In the genomic region with DNA sequence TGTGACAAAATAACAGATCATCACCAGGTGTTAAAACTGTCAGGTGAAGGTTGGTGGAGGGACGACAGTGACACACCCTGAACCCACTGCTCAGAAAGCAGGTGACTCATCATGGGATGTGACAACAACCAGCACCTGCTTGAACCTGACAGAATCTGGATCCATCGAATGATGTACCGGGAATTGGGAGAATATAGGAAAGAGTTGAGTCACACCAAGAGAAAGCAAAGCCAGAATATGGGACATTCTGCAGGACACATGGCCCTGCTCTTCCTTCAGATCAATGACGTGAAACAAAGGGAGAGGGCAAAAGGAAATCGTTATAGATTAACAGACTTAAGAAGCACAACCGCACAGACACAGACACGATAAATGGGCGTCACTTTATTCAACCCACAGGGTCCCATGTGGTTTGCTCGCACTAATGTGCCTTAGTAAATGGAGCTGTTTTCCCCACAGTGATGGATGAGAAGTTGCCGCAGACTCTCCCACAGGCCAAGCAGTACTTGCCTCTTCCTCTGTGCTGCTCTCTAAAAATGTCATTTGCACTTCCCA, we compare ENCODE assay signal across 14 cellular contexts.
DNase-seq lines count a peak whose midpoint lies in the region; ATAC-seq and TF ChIP-seq lines count a peak whose summit lies in the region.
"Had no signal": no experiment of that assay in that cellular context is flagged by ENCODE, and none has a peak within 500 bp of the region (broad histone marks: within the 10 kb centered on the region; RNA-seq: fewer than 3 reads in every experiment).

No MANE protein-coding gene starts in this region.

- ATAC-seq in upper lobe of left lung (ENCODE audit: low FRiP score in 2 of 2): no peak
- ATAC-seq in HG02763 (IDR thresholded peaks at IDR 0.05; ENCODE audit: unreplicated experiment): no peak

- POLR2A ChIA-PET in Caco-2 (lab: Charles Lee): interaction anchor here (0.6 kb wide), 1 partner anchor 125 kb away, joined by 4 read pairs; no protein-coding TSS in a partner anchor

- no peaks in the 10 kb centered on the region for H3K36me3 ChIP-seq in upper lobe of left lung
- no peaks in the 10 kb centered on the region for H3K36me3 ChIP-seq in Caco-2 (ENCODE audit: control insufficient read depth, insufficient read depth, low read length)
- H3K36me3 ChIP-seq: right atrium auricular region, SJSA1 had no signal

- H3K27me3 ChIP-seq in upper lobe of left lung (no peaks in the 10 kb centered on the region), Caco-2 (replicated peaks; ENCODE audit: control insufficient read depth, insufficient read depth, low read length) (no peaks in the 10 kb centered on the region)
- H3K27me3 ChIP-seq: right atrium auricular region, SJSA1 had no signal

- H3K4me1 ChIP-seq in upper lobe of left lung (peaks cover 3 to 34% (median 24%) of the 10 kb centered on the region in 4 donors), Caco-2 (peaks cover 3% of the 10 kb centered on the region; the same call in 1 of the 2 replicates)
- H3K4me1 ChIP-seq: SJSA1 had no signal

- H3K4me3 ChIP-seq in upper lobe of left lung (no peak overlapping the region), Caco-2 (ENCODE audit: low read depth, low read length) (no peak overlapping the region)
- H3K4me3 ChIP-seq: right atrium auricular region, SJSA1 had no signal

- H3K4me1 Mint-ChIP-seq in Caco-2 (ENCODE audit: low read depth, unreplicated experiment): peaks cover 9% of the 10 kb centered on the region

- no peaks in the 10 kb centered on the region for H3K9me3 ChIP-seq in upper lobe of left lung
- no peaks in the 10 kb centered on the region for H3K9me3 ChIP-seq in Caco-2
- H3K9me3 ChIP-seq: right atrium auricular region, SJSA1 had no signal

- intact Hi-C loops in Caco-2 (cut with micrococcal nuclease; ENCODE audit: unreplicated experiment): loop anchor here (2.0 to 5.0 kb wide), 2 partner anchors 39 to 104 kb away; a partner anchor contains a TSS

- BruUV-seq in Caco-2 (replicated peaks; lab: Mats Ljungman, UMichigan): no TSS peak

- H3K36me3 Mint-ChIP-seq in Caco-2 (ENCODE audit: insufficient read depth, unreplicated experiment): no peaks in the 10 kb centered on the region
- H3K36me3 Mint-ChIP-seq: IgD-negative memory B cell had no signal

- peak overlapping the region in 3 of 4 donors; percentile 28 to 45 (median 37) for H3K27ac ChIP-seq in upper lobe of left lung
- H3K27ac ChIP-seq: right atrium auricular region, SJSA1 had no signal

- no peak overlapping the region for H3K27ac Mint-ChIP-seq in Caco-2 (ENCODE audit: unreplicated experiment)

- peak; percentile 27 for DNase-seq in stimulated activated CD4-positive, alpha-beta T cell treated with anti-CD3 and anti-CD28 coated beads, Interleukin-1b, Interleukin-23, amount 100 ng/mL, for 48 hours
- no peak for DNase-seq in stimulated activated CD4-positive, alpha-beta T cell treated with anti-CD3 and anti-CD28 coated beads, Interleukin-12 subunit alpha, Interleukin-12 subunit beta, amount 100 ng/mL, for 4 hours
- peak; percentile 45 for DNase-seq in activated CD4-positive, alpha-beta T cell treated with anti-CD3 and anti-CD28 coated beads, Interleukin-2, amount 50 U/mL, for 1 hour
- DNase-seq in effector CD8-positive, alpha-beta T cell (lab: John Stamatoyannopoulos, UW): peak; percentile 14
- DNase-seq in upper lobe of left lung (no peak), NCI-H1694 (lab: John Stamatoyannopoulos, UW) (no peak), Caco-2 (no peak)
- DNase-seq: hypothalamus, midbrain, NCI-H2171 had no signal

- TF ChIP-seq CTCF in upper lobe of left lung (IDR thresholded peaks at IDR 0.05) (no peak), Caco-2 (IDR thresholded peaks at IDR 0.05; ENCODE audit: insufficient read depth in 1 of 2, low read depth in 1 of 2, low read length in 1 of 2, severe bottlenecking in 1 of 2, unreplicated experiment in 1 of 2) (no peak)

- no peaks in the 10 kb centered on the region for H3K27me3 Mint-ChIP-seq in Caco-2 (ENCODE audit: insufficient read depth, unreplicated experiment)
- H3K27me3 Mint-ChIP-seq: IgD-negative memory B cell had no signal

- TF ChIP-seq POLR2A in upper lobe of left lung (IDR thresholded peaks at IDR 0.05): no peak

- TF ChIP-seq EP300 in upper lobe of left lung (IDR thresholded peaks at IDR 0.05): no peak

- 73 to 78% methylated on average over 10 of the region's 10 CpGs for WGBS in upper lobe of left lung, 2 donors

- CTCF ChIA-PET in Caco-2 (lab: Charles Lee): interaction anchor here (1.0 to 1.7 kb wide), 3 partner anchors 40 to 186 kb away, joined by 3 to 10 read pairs (median 10); no protein-coding TSS in a partner anchor

- no peak overlapping the region for H3K4me3 Mint-ChIP-seq in Caco-2 (ENCODE audit: unreplicated experiment)

- H3K9me3 Mint-ChIP-seq in Caco-2 (ENCODE audit: unreplicated experiment): no peaks in the 10 kb centered on the region
- H3K9me3 Mint-ChIP-seq: IgD-negative memory B cell had no signal

Comparison
In these comparisons a context has a peak if more than half of its experiments do, and no peak if none do; other contexts are left out.
1. DNase-seq: peak in stimulated activated CD4-positive, alpha-beta T cell treated with anti-CD3 and anti-CD28 coated beads, Interleukin-1b, Interleukin-23, amount 100 ng/mL, for 48 hours (single experiment), activated CD4-positive, alpha-beta T cell treated with anti-CD3 and anti-CD28 coated beads, Interleukin-2, amount 50 U/mL, for 1 hour (single experiment) and effector CD8-positive, alpha-beta T cell (single experiment); none in stimulated activated CD4-positive, alpha-beta T cell treated with anti-CD3 and anti-CD28 coated beads, Interleukin-12 subunit alpha, Interleukin-12 subunit beta, amount 100 ng/mL, for 4 hours (single experiment), upper lobe of left lung (0 of 2), NCI-H1694 (single experiment) and Caco-2 (0 of 2).